In genomic region chr9:135524130-135524861, GRCh38 we compare ENCODE assay signal across 18 cellular contexts. TPM values are rescaled to one million over a fixed set of nuclear protein-coding genes. Genes with fewer than 3 reads are reported as not detected.
DNase-seq lines count a peak whose midpoint lies in the region; ATAC-seq and TF ChIP-seq lines count a peak whose summit lies in the region.
"Had no signal": no experiment of that assay in that cellular context is flagged by ENCODE, and none has a peak within 500 bp of the region (broad histone marks: within the 10 kb centered on the region; RNA-seq: fewer than 3 reads in every experiment).

No MANE protein-coding gene starts in this region.

- H3K14ac ChIP-seq in mesenchymal stem cell (ENCODE audit: low read length in 2 of 2), result no peak overlapping the region

- in situ Hi-C loops in GM13977 (cut with MboI; ENCODE audit: low pct_unique_long_range_greater_than_20kb, low sequenced_read_pairs, unreplicated experiment), result no loop called here

- H3K27ac ChIP-seq in heart left ventricle (no peak overlapping the region), mesenchymal stem cell (ENCODE audit: low read length, poor library complexity, severe bottlenecking) (no peak overlapping the region), MM.1S (ENCODE audit: low read length) (no peak overlapping the region)

- no peaks in the 10 kb centered on the region for H3K9me3 Mint-ChIP-seq in activated T-cell treated with anti-CD3 and anti-CD28 coated beads, Interleukin-2, amount 50 U/mL, for 24 hours
- H3K9me3 Mint-ChIP-seq: activated naive CD8-positive, alpha-beta T cell treated with anti-CD3 and anti-CD28 coated beads, Interleukin-2, amount 50 U/mL, for 24 hours; central memory CD8-positive, alpha-beta T cell had no signal

- no peaks in the 10 kb centered on the region for H3K79me1 ChIP-seq in mesenchymal stem cell (replicated peaks; ENCODE audit: low read length, poor library complexity, severe bottlenecking)

- no peak overlapping the region for H2BK120ac ChIP-seq in mesenchymal stem cell (ENCODE audit: low read depth, low read length)

- peaks cover 0 to 25% (median 3%) of the 10 kb centered on the region in 9 donors for H3K27me3 ChIP-seq in heart left ventricle
- H3K27me3 ChIP-seq in mesenchymal stem cell (ENCODE audit: control insufficient read depth in 1 of 2, insufficient read depth in 1 of 2, low read length in 2 of 2), result peaks cover 12 to 51% of the 10 kb centered on the region in 2 experiments
- peaks cover 3% of the 10 kb centered on the region; the same call in 1 of the 2 replicates for H3K27me3 ChIP-seq in MM.1S (replicated peaks; ENCODE audit: insufficient read depth, low read length)

- ATAC-seq in heart left ventricle, result peak in 3 of 4 donors; percentile 5 to 45 (median 23)
- no peak for ATAC-seq in left cardiac atrium
- no peak for ATAC-seq in GM18502 (IDR thresholded peaks at IDR 0.05; ENCODE audit: poor library complexity, unreplicated experiment)
- ATAC-seq: activated CD4-positive, CD25-positive, alpha-beta regulatory T cell treated with anti-CD3 and anti-CD28 coated beads, Interleukin-2, amount 50 U/mL, for 24 hours; activated naive CD8-positive, alpha-beta T cell treated with anti-CD3 and anti-CD28 coated beads, Interleukin-2, amount 50 U/mL, for 24 hours; mucosa of descending colon had no signal

- no peak overlapping the region for H3K23ac ChIP-seq in mesenchymal stem cell (ENCODE audit: low read length in 2 of 2)

- H3K9me3 ChIP-seq in heart left ventricle (no peaks in the 10 kb centered on the region), mesenchymal stem cell (ENCODE audit: control insufficient read depth, low read length) (no peaks in the 10 kb centered on the region), MM.1S (replicated peaks; ENCODE audit: insufficient read depth, low read length) (no peaks in the 10 kb centered on the region; the same call in 1 of the 2 replicates)
- H3K9me3 ChIP-seq: mucosa of descending colon had no signal

- no peak overlapping the region for H2AFZ ChIP-seq in mesenchymal stem cell (ENCODE audit: low read depth, low read length)
- no peak overlapping the region for H2AFZ ChIP-seq in MM.1S (ENCODE audit: low read length)

- no peak overlapping the region for H4K8ac ChIP-seq in mesenchymal stem cell (ENCODE audit: low read length)

- no peaks in the 10 kb centered on the region for H3K36me3 Mint-ChIP-seq in activated T-cell treated with anti-CD3 and anti-CD28 coated beads, Interleukin-2, amount 50 U/mL, for 24 hours (ENCODE audit: low read depth)

- H4K91ac ChIP-seq in mesenchymal stem cell (ENCODE audit: low read length), result no peak overlapping the region

- H3K4me2 ChIP-seq in mesenchymal stem cell (ENCODE audit: low read length, poor library complexity, severe bottlenecking) (no peak overlapping the region), MM.1S (ENCODE audit: low read depth, low read length) (no peak overlapping the region)

- H3K4me1 Mint-ChIP-seq in activated T-cell treated with anti-CD3 and anti-CD28 coated beads, Interleukin-2, amount 50 U/mL, for 24 hours (ENCODE audit: low read depth), result no peaks in the 10 kb centered on the region
- H3K4me1 Mint-ChIP-seq: activated naive CD8-positive, alpha-beta T cell treated with anti-CD3 and anti-CD28 coated beads, Interleukin-2, amount 50 U/mL, for 24 hours had no signal

- H3K9ac ChIP-seq in mesenchymal stem cell (ENCODE audit: low read length), result no peak overlapping the region
- no peak overlapping the region for H3K9ac ChIP-seq in MM.1S (ENCODE audit: low read length)

- H3F3A ChIP-seq in MM.1S (ENCODE audit: insufficient read depth, low read length), result no peaks in the 10 kb centered on the region

- H2BK5ac ChIP-seq in mesenchymal stem cell (ENCODE audit: low read depth, low read length, poor library complexity, severe bottlenecking), result no peak overlapping the region

- 45 to 70% (median 59%) methylated on average over 11 to 27 of the region's 27 CpGs for WGBS in heart left ventricle, 4 donors
- 53% methylated on average over 27 of the region's 27 CpGs for WGBS in mesenchymal stem cell

- H2BK12ac ChIP-seq in mesenchymal stem cell (ENCODE audit: low read length in 2 of 2), result no peak overlapping the region

- H3K36me3 ChIP-seq in heart left ventricle, result no peaks in the 10 kb centered on the region
- H3K36me3 ChIP-seq in mesenchymal stem cell (ENCODE audit: control insufficient read depth in 1 of 2, insufficient read depth in 2 of 2, low read depth in 1 of 2, low read length in 2 of 2), result no peaks in the 10 kb centered on the region
- no peaks in the 10 kb centered on the region for H3K36me3 ChIP-seq in MM.1S (replicated peaks; ENCODE audit: insufficient read depth, low read length)

- no peaks in the 10 kb centered on the region for H3K79me2 ChIP-seq in MM.1S (ENCODE audit: low read length)

- H3K9me2 ChIP-seq in MM.1S (replicated peaks; ENCODE audit: insufficient read depth, low read length), result no peaks in the 10 kb centered on the region

- no peak overlapping the region for H2BK15ac ChIP-seq in mesenchymal stem cell (ENCODE audit: low read depth, poor library complexity, severe bottlenecking)

- H3K4ac ChIP-seq in mesenchymal stem cell (ENCODE audit: low read depth in 1 of 2, low read length in 2 of 2), result no peak overlapping the region

- H3K4me3 Mint-ChIP-seq in activated T-cell treated with anti-CD3 and anti-CD28 coated beads, Interleukin-2, amount 50 U/mL, for 24 hours, result no peak overlapping the region
- H3K4me3 Mint-ChIP-seq: activated naive CD8-positive, alpha-beta T cell treated with anti-CD3 and anti-CD28 coated beads, Interleukin-2, amount 50 U/mL, for 24 hours; central memory CD8-positive, alpha-beta T cell had no signal

- TF ChIP-seq CTCF in heart left ventricle (IDR thresholded peaks at IDR 0.05), result no peak
- TF ChIP-seq CTCF in MM.1S (IDR thresholded peaks at IDR 0.05; ENCODE audit: low read length), result no peak
- TF ChIP-seq CTCF in GM13977 (IDR thresholded peaks at IDR 0.05; ENCODE audit: extremely low read depth, insufficient read depth, missing control alignments), result no peak

- H3K4me3 ChIP-seq in heart left ventricle (no peak overlapping the region), mesenchymal stem cell (ENCODE audit: insufficient read depth in 1 of 2, low read depth in 1 of 2, low read length in 2 of 2) (no peak overlapping the region), MM.1S (ENCODE audit: low read length) (no peak overlapping the region)
- H3K4me3 ChIP-seq: mucosa of descending colon had no signal

- no peak for TF ChIP-seq POLR2A in heart left ventricle (IDR thresholded peaks at IDR 0.05)

- no peak overlapping the region for H3K18ac ChIP-seq in mesenchymal stem cell (ENCODE audit: low read depth in 1 of 2, low read length in 2 of 2)

- peaks cover 7% of the 10 kb centered on the region for H3K27me3 Mint-ChIP-seq in activated T-cell treated with anti-CD3 and anti-CD28 coated beads, Interleukin-2, amount 50 U/mL, for 24 hours

- intact Hi-C loops in heart left ventricle (cut with DNase I), result loop anchor here in 1 of 10 donors (2.0 kb wide), 1 partner anchor 35 kb away; no protein-coding TSS in a partner anchor
- intact Hi-C loops in left cardiac atrium (cut with DNase I), result no loop called here

- DNase-seq in heart left ventricle (peak in 1 of 5 donors; percentile 60), left cardiac atrium (no peak), astrocyte of the hippocampus (ENCODE audit: low read depth, low spot score) (peak; percentile 18), mesenchymal stem cell (peak; percentile 60), MM.1S (no peak), GM13977 (ENCODE audit: low spot score) (no peak)
- no peak for DNase-seq in activated T-cell treated with anti-CD3 and anti-CD28 coated beads, Interleukin-2, amount 50 U/mL, for 24 hours
- DNase-seq: activated naive CD8-positive, alpha-beta T cell treated with anti-CD3 and anti-CD28 coated beads, Interleukin-2, amount 50 U/mL, for 24 hours; GF-D8; mucosa of descending colon; NCI-H1930; NCI-H526; substantia nigra had no signal

- no peak overlapping the region for H2AK5ac ChIP-seq in mesenchymal stem cell (ENCODE audit: low read length, severe bottlenecking)

- H4K20me1 ChIP-seq in MM.1S (ENCODE audit: insufficient read depth, low read length), result no peaks in the 10 kb centered on the region

- no peak overlapping the region for H3K27ac Mint-ChIP-seq in activated T-cell treated with anti-CD3 and anti-CD28 coated beads, Interleukin-2, amount 50 U/mL, for 24 hours
- H3K27ac Mint-ChIP-seq: activated naive CD8-positive, alpha-beta T cell treated with anti-CD3 and anti-CD28 coated beads, Interleukin-2, amount 50 U/mL, for 24 hours; progenitor cell of endocrine pancreas had no signal

- H3K4me1 ChIP-seq in heart left ventricle (no peaks in the 10 kb centered on the region), mesenchymal stem cell (ENCODE audit: control insufficient read depth, insufficient read depth, low read depth, low read length) (peaks cover 11% of the 10 kb centered on the region), MM.1S (ENCODE audit: low read length) (no peaks in the 10 kb centered on the region)

RNA-seq across cellular contexts. Expression of gene LCN1, which starts 3.1 kb away (rescaled TPM):
- under 1 TPM in 2 of 9 donors, not detected in 7; 0.33 to 0.37 TPM for total RNA-seq in heart left ventricle
- under 1 TPM in 1 of 2 donors, not detected in 1; 0.50 TPM for polyA plus RNA-seq in heart left ventricle
- 1 to 10 TPM in 1 of 2 donors, not detected in 1; 2.0 TPM for total RNA-seq in left cardiac atrium
- polyA plus RNA-seq in mesenchymal stem cell (2013, experiment 1 of 2), result not detected
- polyA plus RNA-seq in mesenchymal stem cell (2013, experiment 2 of 2), result not detected
- total RNA-seq: mucosa of descending colon; progenitor cell of endocrine pancreas; T-helper 2 cell treated with Interferon-gamma antibody and Interleukin-4, amounts not matched to agents 100 ng/mL and 5 ng/mL, for 36 hours had no signal

RNA-seq across cellular contexts. Expression of gene OBP2A, which starts 21.6 kb away (rescaled TPM):
- total RNA-seq in heart left ventricle (not detected), left cardiac atrium (not detected)
- polyA plus RNA-seq in heart left ventricle, result not detected
- polyA plus RNA-seq in mesenchymal stem cell (2013, experiment 1 of 2), result not detected
- polyA plus RNA-seq in mesenchymal stem cell (2013, experiment 2 of 2), result not detected
- total RNA-seq: mucosa of descending colon; progenitor cell of endocrine pancreas; T-helper 2 cell treated with Interferon-gamma antibody and Interleukin-4, amounts not matched to agents 100 ng/mL and 5 ng/mL, for 36 hours had no signal

RNA-seq across cellular contexts. Expression of gene MRPS2, which starts 23.8 kb away (rescaled TPM):
- 10 to 100 TPM; 34.1 to 95.2 (median 46.5) TPM for total RNA-seq in heart left ventricle
- 10 to 100 TPM; 48.7 to 95.0 TPM for polyA plus RNA-seq in heart left ventricle
- 10 to 100 TPM; 32.6 to 34.0 TPM for total RNA-seq in left cardiac atrium
- 75.7 TPM for polyA plus RNA-seq in mesenchymal stem cell (2013, experiment 1 of 2)
- 66.5 TPM for polyA plus RNA-seq in mesenchymal stem cell (2013, experiment 2 of 2)

RNA-seq across cellular contexts. Expression of gene PAEP, which starts 37.3 kb away (rescaled TPM):
- total RNA-seq in heart left ventricle (not detected), left cardiac atrium (not detected)
- not detected for polyA plus RNA-seq in heart left ventricle
- polyA plus RNA-seq in mesenchymal stem cell (2013, experiment 1 of 2), result not detected
- not detected for polyA plus RNA-seq in mesenchymal stem cell (2013, experiment 2 of 2)
- total RNA-seq: mucosa of descending colon; progenitor cell of endocrine pancreas; T-helper 2 cell treated with Interferon-gamma antibody and Interleukin-4, amounts not matched to agents 100 ng/mL and 5 ng/mL, for 36 hours had no signal

RNA-seq across cellular contexts. Expression of gene PPP1R26, which starts 44.7 kb away (rescaled TPM):
- total RNA-seq in heart left ventricle (10 to 100 TPM; 17.3 to 30.1 (median 19.4) TPM), left cardiac atrium (10 to 100 TPM; 17.5 to 17.6 TPM)
- 10 to 100 TPM; 13.2 to 13.6 TPM for polyA plus RNA-seq in heart left ventricle
- 6.6 TPM for polyA plus RNA-seq in mesenchymal stem cell (2013, experiment 1 of 2)
- 6.3 TPM for polyA plus RNA-seq in mesenchymal stem cell (2013, experiment 2 of 2)

Comparison
In these comparisons a context has a peak if more than half of its experiments do, and no peak if none do; other contexts are left out.
1. ATAC-seq: peak in heart left ventricle (3 of 4); none in left cardiac atrium (0 of 2) and GM18502 (single experiment).
2. DNase-seq: peak in astrocyte of the hippocampus (single experiment) and mesenchymal stem cell (single experiment); none in left cardiac atrium (single experiment), activated T-cell treated with anti-CD3 and anti-CD28 coated beads, Interleukin-2, amount 50 U/mL, for 24 hours (single experiment), MM.1S (single experiment) and GM13977 (single experiment).